Comparison of ENCODE assay signal across 8 cellular contexts in genomic region chr22:39524089-39524752, GRCh38. TPM values are rescaled to one million over a fixed set of nuclear protein-coding genes. Genes with fewer than 3 reads are reported as not detected.
A peak's percentile ranks its signal among the peaks of the same experiment; 100 is the strongest.
DNase-seq lines count a peak whose midpoint lies in the region; ATAC-seq and TF ChIP-seq lines count a peak whose summit lies in the region.

No MANE protein-coding gene starts in this region.

- ATAC-seq in heart right ventricle (no peak), Right ventricle myocardium superior (ENCODE audit: poor library complexity) (no peak), WTC11 (no peak), HG02571 (IDR thresholded peaks at IDR 0.05; ENCODE audit: unreplicated experiment) (no peak)

- in situ Hi-C loops in transverse colon (cut with MboI; ENCODE audit: low pct_ligation_motif_present in 1 of 4, low pct_unique_long_range_greater_than_20kb in 1 of 4, low sequenced_read_pairs in 3 of 4) = no loop called here

- TF ChIP-seq CTCF in heart right ventricle (IDR thresholded peaks at IDR 0.05) (no peak), WTC11 (IDR thresholded peaks at IDR 0.05) (no peak), transverse colon (IDR thresholded peaks at IDR 0.05) (no peak)

- WGBS in heart right ventricle, 2 donors = 67 to 68% methylated on average over 13 of the region's 13 CpGs
- 66% methylated on average over 6 of the region's 13 CpGs; no CpG with 5 or more reads in 1 of the 2 donors for WGBS in transverse colon (ENCODE audit: low coverage in 1 of 2), 2 donors

- H3K4me1 Mint-ChIP-seq in WTC11 = peaks cover 53% of the 10 kb centered on the region

- H3K27me3 ChIP-seq in heart right ventricle = no peaks in the 10 kb centered on the region
- no peaks in the 10 kb centered on the region for H3K27me3 ChIP-seq in transverse colon

- TF ChIP-seq EP300 in transverse colon (IDR thresholded peaks at IDR 0.05; ENCODE audit: low read depth) = no peak

- intact Hi-C loops in heart right ventricle (cut with DNase I) (loop anchor here in 8 of 10 donors (5.0 to 10.0 kb wide), 5 partner anchors 179 to 359 kb away; partner anchors contain the start of genes RPL3 (in 5 of the 8) and SYNGR1 (in 3 of the 8)), Right ventricle myocardium superior (cut with DNase I) (loop anchor here (10.0 kb wide), 2 partner anchors 179 to 349 kb away; partner anchors contain the start of gene SYNGR1), transverse colon (cut with DNase I; ENCODE audit: low total_unique reads) (loop anchor here (10.0 kb wide), 1 partner anchor 349 kb away; no protein-coding TSS in a partner anchor)

- TF ChIP-seq POLR2A in transverse colon (IDR thresholded peaks at IDR 0.05) = no peak

- H3K27ac ChIP-seq in heart right ventricle = peak overlapping the region in 7 of 10 donors; percentile 8 to 100 (median 99)
- peak overlapping the region; percentile 96 to 100 (median 100) for H3K27ac ChIP-seq in transverse colon

- no peaks in the 10 kb centered on the region for H3K9me3 ChIP-seq in heart right ventricle
- H3K9me3 ChIP-seq in transverse colon = no peaks in the 10 kb centered on the region

- peak overlapping the region in 4 of 10 donors; percentile 8 to 100 (median 97) for H3K4me3 ChIP-seq in heart right ventricle
- H3K4me3 ChIP-seq in transverse colon = peak overlapping the region in 1 of 4 donors; percentile 93

- CTCF ChIA-PET in WTC11 (lab: Charles Lee) = interaction anchor here (1.0 to 4.7 kb wide), 10 partner anchors 10 to 215 kb away, joined by 3 to 21 read pairs (median 3); no protein-coding TSS in a partner anchor

- peaks cover 4% of the 10 kb centered on the region; the same call in 1 of the 2 replicates for H3K27me3 Mint-ChIP-seq in WTC11 (ENCODE audit: low read depth)

- H3K36me3 Mint-ChIP-seq in WTC11 = peaks cover 47% of the 10 kb centered on the region

- no peaks in the 10 kb centered on the region for H3K9me3 Mint-ChIP-seq in WTC11

- H3K36me3 ChIP-seq in heart right ventricle = peaks cover 0 to 69% (median 23%) of the 10 kb centered on the region in 9 donors
- peaks cover 0 to 14% (median 9%) of the 10 kb centered on the region in 4 donors for H3K36me3 ChIP-seq in transverse colon

- DNase-seq in heart right ventricle = no peak
- DNase-seq in Right ventricle myocardium superior = no peak
- DNase-seq in WTC11 (ENCODE audit: low spot score) = no peak
- DNase-seq in left kidney (ENCODE audit: low read depth, low spot score) = peak; percentile 40
- DNase-seq in transverse colon = no peak
- no peak for DNase-seq in GM19240 (ENCODE audit: insufficient read length, low spot score)
- no peak for DNase-seq in RPMI8226

- H3K4me1 ChIP-seq in heart right ventricle = peaks cover 35 to 81% (median 65%) of the 10 kb centered on the region in 9 donors
- peaks cover 38 to 64% (median 59%) of the 10 kb centered on the region in 4 donors for H3K4me1 ChIP-seq in transverse colon

- POLR2A ChIA-PET in WTC11 (lab: Charles Lee) = interaction anchor here (0.7 to 2.4 kb wide), 4 partner anchors 8 to 24 kb away, joined by 3 to 8 read pairs (median 4); partner anchors contain the start of genes MIEF1 and RPS19BP1

- peak overlapping the region; percentile 93 for H3K27ac Mint-ChIP-seq in WTC11

- H3K4me3 Mint-ChIP-seq in WTC11 = peak overlapping the region; percentile 16

TF ChIP-seq in WTC11, 78 proteins besides CTCF, POLR2A, EP300 and RAD21:
- TF ChIP-seq ZNF416 (CRISPR knock-in tag; IDR thresholded peaks at IDR 0.05) (0 out of 2 replicates have a peak, but pooled peaks have one; percentile 53), TEAD4 (CRISPR knock-in tag; IDR thresholded peaks at IDR 0.05) (no peak)

RNA-seq across cellular contexts. Expression of gene ATF4, which starts 3.9 kb away (rescaled TPM):
- total RNA-seq in heart right ventricle (100 to 1,000 TPM in 9 of 10 donors, 10 to 100 TPM in 1; 95.2 to 319 (median 133) TPM), Right ventricle myocardium superior (200 TPM), WTC11 (2021) (361 to 460 TPM (median 371 TPM) in 3 replicates), transverse colon (100 to 1,000 TPM; 262 to 566 (median 339) TPM)
- 100 to 1,000 TPM; 439 to 637 TPM for polyA plus RNA-seq in heart right ventricle

RNA-seq across cellular contexts. Expression of gene RPS19BP1, which starts 8.3 kb away (rescaled TPM):
- total RNA-seq in heart right ventricle (10 to 100 TPM; 31.3 to 64.0 (median 37.2) TPM), Right ventricle myocardium superior (59.0 TPM), WTC11 (2021) (88.9 to 102 TPM (median 89.0 TPM) in 3 replicates), transverse colon (100 to 1,000 TPM in 2 of 4 donors, 10 to 100 TPM in 2; 20.5 to 153 (median 97.8) TPM)
- 100 to 1,000 TPM; 154 to 222 TPM for polyA plus RNA-seq in heart right ventricle

RNA-seq across cellular contexts. Expression of gene MIEF1, which starts 22.1 kb away (rescaled TPM):
- total RNA-seq in heart right ventricle = 10 to 100 TPM; 12.8 to 35.8 (median 17.5) TPM
- 1 to 10 TPM; 7.0 to 9.1 TPM for polyA plus RNA-seq in heart right ventricle
- total RNA-seq in Right ventricle myocardium superior = 16.7 TPM
- total RNA-seq in WTC11 (2021) = 31.5 to 38.7 TPM (median 31.9 TPM) in 3 replicates
- total RNA-seq in transverse colon = 10 to 100 TPM; 11.5 to 31.0 (median 25.6) TPM

RNA-seq across cellular contexts. Expression of gene CACNA1I, which starts 46.3 kb away (rescaled TPM):
- total RNA-seq in heart right ventricle (under 1 TPM in 5 of 10 donors, not detected in 5; 0.04 to 0.06 (median 0.05) TPM), Right ventricle myocardium superior (0.03 TPM), WTC11 (2021) (2.1 to 2.9 TPM (median 2.3 TPM) in 3 replicates), transverse colon (1 to 10 TPM in 2 of 4 donors, under 1 TPM in 2; 0.14 to 1.1 (median 0.66) TPM)
- under 1 TPM in 1 of 2 donors, not detected in 1; under 0.01 TPM for polyA plus RNA-seq in heart right ventricle
